8 cellular contexts compared by ENCODE assay signal in genomic region chr13:28719656-28720055, GRCh38. TPM values are rescaled to one million over a fixed set of nuclear protein-coding genes. Genes with fewer than 3 reads are reported as not detected.
DNase-seq lines count a peak whose midpoint lies in the region; ATAC-seq and TF ChIP-seq lines count a peak whose summit lies in the region.

No MANE protein-coding gene starts in this region.

- no peak overlapping the region for H3K56ac ChIP-seq in H9 (ENCODE audit: insufficient read length, low read depth, low read length)

- peak overlapping the region; percentile 68 for H3K4me2 ChIP-seq in H9 (ENCODE audit: insufficient read depth, insufficient read length, low read length)

- no peak overlapping the region for H2BK120ac ChIP-seq in H9 (ENCODE audit: low read depth, low read length, poor library complexity, severe bottlenecking)

- POLR2A ChIA-PET in activated CD4-positive, alpha-beta memory T cell treated with anti-CD3 and anti-CD28 coated beads, Interleukin-2, amount 10 ng/mL, durations not matched to agents 7 days and 5 days (lab: Charles Lee) = interaction anchor here (0.6 to 4.1 kb wide), 5 partner anchors 9 to 61 kb away, joined by 3 to 37 read pairs (median 7); partner anchors contain the start of gene POMP

- H3K18ac ChIP-seq in H9 (ENCODE audit: insufficient read length, low read depth, low read length) = no peak overlapping the region

- CTCF ChIA-PET in activated CD4-positive, alpha-beta memory T cell treated with anti-CD3 and anti-CD28 coated beads, Interleukin-2, amount 10 ng/mL, durations not matched to agents 7 days and 5 days (lab: Charles Lee) = no interaction called here

- peak overlapping the region; percentile 92 for H3K4me3 Mint-ChIP-seq in H9
- H3K4me3 Mint-ChIP-seq in activated CD4-positive, alpha-beta memory T cell treated with anti-CD3 and anti-CD28 coated beads, Interleukin-2, amount 10 ng/mL, durations not matched to agents 7 days and 5 days = peak overlapping the region; percentile 90
- H3K4me3 Mint-ChIP-seq in stimulated activated memory B cell treated with anti-CD40 and anti-IgM and Interleukin-4, amounts not matched to agents 10 μg/mL and 1 μg/mL and 100 μg/mL, for 72 hours = peak overlapping the region; percentile 96

- H3K27me3 ChIP-seq in H9 (ENCODE audit: insufficient read depth, low read length) = no peaks in the 10 kb centered on the region; the same call in 1 of the 2 replicates
- no peaks in the 10 kb centered on the region for H3K27me3 ChIP-seq in gastroesophageal sphincter

- no peak overlapping the region for H2BK20ac ChIP-seq in H9 (ENCODE audit: low read depth, low read length, poor library complexity, severe bottlenecking)

- H4K8ac ChIP-seq in H9 (replicated peaks; ENCODE audit: insufficient read length, low read depth, low read length) = no peak overlapping the region

- TF ChIP-seq POLR2A in gastroesophageal sphincter (IDR thresholded peaks at IDR 0.05) = no peak

- WGBS in H9 (ENCODE audit: extremely low coverage, insufficient read length, low lambda C conversion rate) = no CpG with 5 or more reads among the region's 6 CpGs
- 72 to 81% methylated on average over 4 to 5 of the region's 6 CpGs for WGBS in gastroesophageal sphincter (ENCODE audit: low coverage in 1 of 2), 2 donors

- TF ChIP-seq CTCF in H9 (conservative IDR thresholded peaks at IDR 0.05) (no peak), gastroesophageal sphincter (IDR thresholded peaks at IDR 0.05) (no peak)

- H3K4me3 ChIP-seq in gastroesophageal sphincter = peak overlapping the region in 1 of 2 donors; percentile 81

- H3K23ac ChIP-seq in H9 (ENCODE audit: insufficient read length, low read depth, low read length) = no peak overlapping the region

- no peak overlapping the region for H3K27ac ChIP-seq in H9 (ENCODE audit: insufficient read length, low read depth, low read length)
- H3K27ac ChIP-seq in gastroesophageal sphincter = peak overlapping the region in 3 of 4 donors; percentile 96 to 97 (median 96)

- H4K20me1 ChIP-seq in H9 (ENCODE audit: control insufficient read depth, insufficient read depth, insufficient read length) = no peaks in the 10 kb centered on the region

- no peaks in the 10 kb centered on the region for H3K79me2 ChIP-seq in H9 (ENCODE audit: insufficient read depth, low read length)

- peaks cover 12 to 14% of the 10 kb centered on the region in 2 experiments for H3K4me1 Mint-ChIP-seq in H9
- H3K4me1 Mint-ChIP-seq in activated CD4-positive, alpha-beta memory T cell treated with anti-CD3 and anti-CD28 coated beads, Interleukin-2, amount 10 ng/mL, durations not matched to agents 7 days and 5 days = peaks cover 28% of the 10 kb centered on the region
- peaks cover 32% of the 10 kb centered on the region for H3K4me1 Mint-ChIP-seq in stimulated activated memory B cell treated with anti-CD40 and anti-IgM and Interleukin-4, amounts not matched to agents 10 μg/mL and 1 μg/mL and 100 μg/mL, for 72 hours

- DNase-seq in H9 = no peak
- DNase-seq in activated CD4-positive, alpha-beta memory T cell treated with anti-CD3 and anti-CD28 coated beads, Interleukin-2, amount 10 ng/mL, durations not matched to agents 7 days and 5 days = no peak
- no peak for DNase-seq in stimulated activated CD4-positive, alpha-beta T cell treated with anti-CD3 and anti-CD28 coated beads, Interleukin-4, amount 100 ng/mL, for 4 hours
- no peak for DNase-seq in NCI-H774 (lab: John Stamatoyannopoulos, UW)
- DNase-seq in T-helper 9 cell = no peak

- no peak overlapping the region for H2BK12ac ChIP-seq in H9 (ENCODE audit: insufficient read length, low read depth, low read length)

- peaks cover 4% of the 10 kb centered on the region for H3K23me2 ChIP-seq in H9 (ENCODE audit: insufficient read length, low read depth, low read length, poor library complexity, severe bottlenecking)

- no peak overlapping the region for H2AFZ ChIP-seq in H9 (ENCODE audit: low read length)

- no peak overlapping the region for H3K4ac ChIP-seq in H9 (ENCODE audit: low read depth, low read length)

- H3K36me3 Mint-ChIP-seq in H9 (ENCODE audit: insufficient read depth in 1 of 3, low read depth in 3 of 3) = no peaks in the 10 kb centered on the region; a peak in 1 of 7 replicates
- peaks cover 12% of the 10 kb centered on the region for H3K36me3 Mint-ChIP-seq in activated CD4-positive, alpha-beta memory T cell treated with anti-CD3 and anti-CD28 coated beads, Interleukin-2, amount 10 ng/mL, durations not matched to agents 7 days and 5 days (ENCODE audit: low read depth)
- H3K36me3 Mint-ChIP-seq in stimulated activated memory B cell treated with anti-CD40 and anti-IgM and Interleukin-4, amounts not matched to agents 10 μg/mL and 1 μg/mL and 100 μg/mL, for 72 hours = peaks cover 6% of the 10 kb centered on the region

- no peak overlapping the region for H3K14ac ChIP-seq in H9 (ENCODE audit: insufficient read depth, low read length)

- H3K9me3 Mint-ChIP-seq in H9 = no peaks in the 10 kb centered on the region; a peak in 1 of 5 replicates
- no peaks in the 10 kb centered on the region for H3K9me3 Mint-ChIP-seq in activated CD4-positive, alpha-beta memory T cell treated with anti-CD3 and anti-CD28 coated beads, Interleukin-2, amount 10 ng/mL, durations not matched to agents 7 days and 5 days
- no peaks in the 10 kb centered on the region for H3K9me3 Mint-ChIP-seq in stimulated activated memory B cell treated with anti-CD40 and anti-IgM and Interleukin-4, amounts not matched to agents 10 μg/mL and 1 μg/mL and 100 μg/mL, for 72 hours

- no peak overlapping the region for H2AK5ac ChIP-seq in H9 (ENCODE audit: insufficient read length, low read length)

- no peak overlapping the region for H3T11ph ChIP-seq in H9 (ENCODE audit: low read length)

- ATAC-seq in gastroesophageal sphincter (no peak), GM18867 (IDR thresholded peaks at IDR 0.05; ENCODE audit: unreplicated experiment) (no peak)
- no peak for ATAC-seq in stimulated activated memory B cell treated with anti-CD40 and anti-IgM and Interleukin-4, amounts not matched to agents 10 μg/mL and 1 μg/mL and 100 μg/mL, for 72 hours

- H3K79me1 ChIP-seq in H9 (ENCODE audit: insufficient read depth, low read depth, low read length, poor library complexity, severe bottlenecking) = no peaks in the 10 kb centered on the region

- H3K27me3 Mint-ChIP-seq in H9 (ENCODE audit: low read depth) = peaks cover 34% of the 10 kb centered on the region
- peaks cover 2% of the 10 kb centered on the region for H3K27me3 Mint-ChIP-seq in activated CD4-positive, alpha-beta memory T cell treated with anti-CD3 and anti-CD28 coated beads, Interleukin-2, amount 10 ng/mL, durations not matched to agents 7 days and 5 days
- no peaks in the 10 kb centered on the region for H3K27me3 Mint-ChIP-seq in stimulated activated memory B cell treated with anti-CD40 and anti-IgM and Interleukin-4, amounts not matched to agents 10 μg/mL and 1 μg/mL and 100 μg/mL, for 72 hours

- H3K36me3 ChIP-seq in gastroesophageal sphincter = no peaks in the 10 kb centered on the region

- TF ChIP-seq EP300 in gastroesophageal sphincter (IDR thresholded peaks at IDR 0.05) = no peak

- no peak overlapping the region for H2BK15ac ChIP-seq in H9 (ENCODE audit: low read depth, low read length)

- H4K5ac ChIP-seq in H9 (ENCODE audit: insufficient read length, low read depth, low read length) = no peak overlapping the region

- no peak overlapping the region for H2BK5ac ChIP-seq in H9 (ENCODE audit: insufficient read length, low read length)

- H4K91ac ChIP-seq in H9 (ENCODE audit: insufficient read length, low read depth, low read length) = no peak overlapping the region

- no peaks in the 10 kb centered on the region for H3K4me1 ChIP-seq in H9 (ENCODE audit: insufficient read depth, low read length)
- peaks cover 0 to 28% (median 6%) of the 10 kb centered on the region in 3 donors for H3K4me1 ChIP-seq in gastroesophageal sphincter

- H3K9me3 ChIP-seq in H9 (ENCODE audit: control insufficient read depth, low read depth, low read length) (no peaks in the 10 kb centered on the region), gastroesophageal sphincter (no peaks in the 10 kb centered on the region)

- H3K9ac ChIP-seq in H9 (ENCODE audit: extremely low read depth, insufficient read length, low read length) = no peak overlapping the region

- H3K27ac Mint-ChIP-seq in H9 = no peak overlapping the region; a peak in 1 of 7 replicates
- H3K27ac Mint-ChIP-seq in activated CD4-positive, alpha-beta memory T cell treated with anti-CD3 and anti-CD28 coated beads, Interleukin-2, amount 10 ng/mL, durations not matched to agents 7 days and 5 days = no peak overlapping the region
- H3K27ac Mint-ChIP-seq in stimulated activated memory B cell treated with anti-CD40 and anti-IgM and Interleukin-4, amounts not matched to agents 10 μg/mL and 1 μg/mL and 100 μg/mL, for 72 hours = peak overlapping the region; percentile 85

RNA-seq across cellular contexts. Expression of gene SLC46A3, which starts 0.9 kb away (rescaled TPM):
- 0.22 and 0.26 TPM in 2 replicates for total RNA-seq in H9 (2021)
- total RNA-seq in activated CD4-positive, alpha-beta memory T cell treated with anti-CD3 and anti-CD28 coated beads, Interleukin-2, amount 10 ng/mL, durations not matched to agents 7 days and 5 days = 10 to 100 TPM in 1 of 2 experiments, 1 to 10 TPM in 1; 9.6 to 10.9 TPM
- total RNA-seq in gastroesophageal sphincter = 10 to 100 TPM in 3 of 4 donors, 1 to 10 TPM in 1; 8.3 to 20.7 (median 12.0) TPM
